Comparison of ENCODE assay signal across 9 cellular contexts in the genomic region with DNA sequence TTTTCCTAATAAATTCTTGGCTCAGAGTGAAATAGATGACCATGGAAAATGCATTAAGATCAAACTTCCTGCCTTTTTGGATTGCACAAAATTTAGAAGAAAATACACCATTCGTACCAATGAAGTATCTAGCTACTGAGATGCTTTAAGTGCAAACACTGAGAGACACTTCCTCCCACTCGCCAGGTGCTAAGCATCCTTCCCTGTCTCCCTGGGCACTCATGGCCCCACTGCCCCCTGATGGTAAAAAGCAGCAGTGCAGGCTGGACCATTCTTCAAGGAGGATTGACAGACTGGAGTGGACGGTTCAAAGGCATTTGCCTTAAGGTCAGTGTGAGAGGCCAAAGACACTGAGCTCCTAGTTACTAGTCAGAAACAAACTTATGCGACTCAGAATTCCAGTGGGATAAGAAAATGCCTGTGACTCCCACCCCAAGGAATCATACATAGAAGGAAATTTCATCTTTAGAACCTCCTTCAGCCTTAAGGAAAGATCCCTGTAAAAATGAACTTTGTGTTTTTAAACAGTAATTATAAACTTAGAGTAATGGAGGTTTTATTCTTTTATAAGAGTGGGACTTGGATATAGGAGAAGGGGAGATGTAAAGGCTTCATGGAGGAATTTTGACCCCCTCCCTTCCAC.
DNase-seq lines count a peak whose midpoint lies in the region; FAIRE-seq and TF ChIP-seq lines count a peak whose summit lies in the region.
"Had no signal": no experiment of that assay in that cellular context is flagged by ENCODE, and none has a peak within 500 bp of the region (broad histone marks: within the 10 kb centered on the region; RNA-seq: fewer than 3 reads in every experiment).

No MANE protein-coding gene starts in this region.

- H3K27ac Mint-ChIP-seq in MCF 10A (ENCODE audit: low read depth, unreplicated experiment), result no peak overlapping the region

- no peaks in the 10 kb centered on the region for H3K4me1 Mint-ChIP-seq in MCF 10A (ENCODE audit: insufficient read depth, unreplicated experiment)

- DNase-seq in NCI-H1417 (lab: John Stamatoyannopoulos, UW), result peak; percentile 39 to 88 (median 72)
- DNase-seq in NCI-H1417 treated with DMSO at 0.1 percent for 48 hours (lab: John Stamatoyannopoulos, UW), result no peak
- peak; percentile 70 for DNase-seq in HEK293T (ENCODE audit: extremely low spot score)
- DNase-seq in NCI-H1105 (lab: John Stamatoyannopoulos, UW), result peak; percentile 1
- DNase-seq in MCF 10A (ENCODE audit: unreplicated experiment), result peak; percentile 75
- peak; percentile 49 for DNase-seq in keratinocyte (ENCODE audit: low read depth, low spot score)
- peak; percentile 77 to 79 for DNase-seq in stimulated activated CD4-positive, alpha-beta T cell treated with anti-CD3 and anti-CD28 coated beads, Interleukin-2, amount 100 ng/mL, for 24 hours

- no peaks in the 10 kb centered on the region for H3K36me3 ChIP-seq in keratinocyte (ENCODE audit: control insufficient read depth in 2 of 2, extremely low read depth in 1 of 2, insufficient read depth in 2 of 2, low read length in 2 of 2)
- H3K36me3 ChIP-seq: BLaER1 treated with 17β-estradiol and CSF1 and Interleukin-3, amounts not matched to agents 10 nM and 100 nM had no signal

- no peaks in the 10 kb centered on the region for H3K9me1 ChIP-seq in keratinocyte (ENCODE audit: control insufficient read depth, extremely low read depth, insufficient read depth, low read length)

- POLR2A ChIA-PET in HEK293T (lab: Yijun Ruan, JAX), result no interaction called here
- POLR2A ChIA-PET in MCF 10A (lab: Yijun Ruan, JAX), result no interaction called here

- no peak overlapping the region for H3K9ac ChIP-seq in keratinocyte (ENCODE audit: control insufficient read depth, extremely low read depth, insufficient read depth, low read length)
- H3K9ac ChIP-seq: BLaER1 treated with 17β-estradiol and CSF1 and Interleukin-3, amounts not matched to agents 10 nM and 100 nM had no signal

- dilution Hi-C loops in keratinocyte (cut with MboI; ENCODE audit: extremely low pct_ligation_motif_present, low sequenced_read_pairs), result no loop called here

- H3K27me3 ChIP-seq in keratinocyte (ENCODE audit: control insufficient read depth, extremely low read depth, insufficient read depth, low read length), result peaks cover 4% of the 10 kb centered on the region
- H3K27me3 ChIP-seq: BLaER1 treated with 17β-estradiol and CSF1 and Interleukin-3, amounts not matched to agents 10 nM and 100 nM had no signal

- no TSS peak for BruUV-seq in MCF 10A (replicated peaks; lab: Mats Ljungman, UMichigan)

- no peaks in the 10 kb centered on the region for H3K36me3 Mint-ChIP-seq in MCF 10A (ENCODE audit: insufficient read depth, unreplicated experiment)

- intact Hi-C loops in MCF 10A (cut with micrococcal nuclease), result loop anchor here (5.0 kb wide), 2 partner anchors 546 to 721 kb away; no protein-coding TSS in a partner anchor

- H3K4me3 Mint-ChIP-seq in MCF 10A (ENCODE audit: unreplicated experiment), result no peak overlapping the region

- TF ChIP-seq CTCF in VCaP (conservative IDR thresholded peaks at IDR 0.05) (peak; percentile 99), MCF 10A (IDR thresholded peaks at IDR 0.05; ENCODE audit: unreplicated experiment) (peak; percentile 80), keratinocyte (optimal IDR thresholded peaks at IDR 0.05 in 1 of 3, IDR thresholded peaks at IDR 0.05 in 1 of 3, conservative IDR thresholded peaks at IDR 0.05 in 1 of 3; ENCODE audit: extremely low read depth in 1 of 3, insufficient read depth in 2 of 3, low read length in 3 of 3) (peak; percentile 93 to 99 (median 99))

- no peaks in the 10 kb centered on the region for H3K4me1 ChIP-seq in keratinocyte (ENCODE audit: control insufficient read depth, extremely low read depth, insufficient read depth, low read length)
- H3K4me1 ChIP-seq: BLaER1 treated with 17β-estradiol and CSF1 and Interleukin-3, amounts not matched to agents 10 nM and 100 nM had no signal

- H3K4me3 ChIP-seq in keratinocyte (ENCODE audit: control insufficient read depth in 2 of 3, extremely low read depth in 1 of 3, insufficient read depth in 2 of 3, low read depth in 1 of 3, low read length in 3 of 3), result no peak overlapping the region
- H3K4me3 ChIP-seq: BLaER1 treated with 17β-estradiol and CSF1 and Interleukin-3, amounts not matched to agents 10 nM and 100 nM had no signal

- H3K9me3 Mint-ChIP-seq in MCF 10A (ENCODE audit: unreplicated experiment), result no peaks in the 10 kb centered on the region

- peaks cover 30% of the 10 kb centered on the region for H3K27me3 Mint-ChIP-seq in MCF 10A (ENCODE audit: insufficient read depth, unreplicated experiment)

- H4K20me1 ChIP-seq in keratinocyte (ENCODE audit: control insufficient read depth, extremely low read depth, insufficient read depth, low read length), result no peaks in the 10 kb centered on the region
- H4K20me1 ChIP-seq: BLaER1 treated with 17β-estradiol and CSF1 and Interleukin-3, amounts not matched to agents 10 nM and 100 nM had no signal

- CTCF ChIA-PET in HEK293T (lab: Yijun Ruan, JAX), result interaction anchor here (0.6 to 0.7 kb wide), 2 partner anchors 35 to 260 kb away, joined by 3 to 4 read pairs; no protein-coding TSS in a partner anchor
- CTCF ChIA-PET in MCF 10A (lab: Yijun Ruan, JAX), result interaction anchor here (0.5 to 1.2 kb wide), 13 partner anchors 12 to 1198 kb away, joined by 3 to 7 read pairs (median 3); no protein-coding TSS in a partner anchor

- peak; percentile 71 for FAIRE-seq in keratinocyte (lab: Jason Lieb, UNC)

- H3K9me3 ChIP-seq in keratinocyte (ENCODE audit: control insufficient read depth, low read depth, low read length), result no peaks in the 10 kb centered on the region
- H3K9me3 ChIP-seq: BLaER1 treated with 17β-estradiol and CSF1 and Interleukin-3, amounts not matched to agents 10 nM and 100 nM had no signal

- no peaks in the 10 kb centered on the region for H3K79me2 ChIP-seq in keratinocyte (ENCODE audit: control insufficient read depth, insufficient read depth, low read length)

- H3K27ac ChIP-seq in VCaP (no peak overlapping the region), keratinocyte (ENCODE audit: control insufficient read depth, insufficient read depth, low read length) (no peak overlapping the region)
- H3K27ac ChIP-seq: BLaER1 treated with 17β-estradiol and CSF1 and Interleukin-3, amounts not matched to agents 10 nM and 100 nM had no signal

- no peak overlapping the region for H3K4me2 ChIP-seq in keratinocyte (ENCODE audit: control insufficient read depth, extremely low read depth, insufficient read depth, low read depth, low read length)
- H3K4me2 ChIP-seq: BLaER1 treated with 17β-estradiol and CSF1 and Interleukin-3, amounts not matched to agents 10 nM and 100 nM had no signal

- no peak overlapping the region for H2AFZ ChIP-seq in keratinocyte (ENCODE audit: control insufficient read depth, low read length)

TF ChIP-seq in HEK293T, 16 proteins besides CTCF, POLR2A, EP300 and RAD21:
- TF ChIP-seq ZNF384 (IDR thresholded peaks at IDR 0.05), result no peak
- no peak for TF ChIP-seq ARNT (IDR thresholded peaks at IDR 0.05)
- TF ChIP-seq FOXM1 (IDR thresholded peaks at IDR 0.05; ENCODE audit: borderline replicate concordance), result no peak
- no peak for TF ChIP-seq BHLHE40 (IDR thresholded peaks at IDR 0.05; ENCODE audit: borderline replicate concordance)
- TF ChIP-seq CTBP1 (IDR thresholded peaks at IDR 0.05; ENCODE audit: borderline replicate concordance), result peak; percentile 51; the same call in 1 of the 2 replicates
- TF ChIP-seq, protein P1, sequence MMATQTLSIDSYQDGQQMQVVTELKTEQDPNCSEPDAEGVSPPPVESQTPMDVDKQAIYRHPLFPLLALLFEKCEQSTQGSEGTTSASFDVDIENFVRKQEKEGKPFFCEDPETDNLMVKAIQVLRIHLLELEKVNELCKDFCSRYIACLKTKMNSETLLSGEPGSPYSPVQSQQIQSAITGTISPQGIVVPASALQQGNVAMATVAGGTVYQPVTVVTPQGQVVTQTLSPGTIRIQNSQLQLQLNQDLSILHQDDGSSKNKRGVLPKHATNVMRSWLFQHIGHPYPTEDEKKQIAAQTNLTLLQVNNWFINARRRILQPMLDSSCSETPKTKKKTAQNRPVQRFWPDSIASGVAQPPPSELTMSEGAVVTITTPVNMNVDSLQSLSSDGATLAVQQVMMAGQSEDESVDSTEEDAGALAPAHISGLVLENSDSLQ (IDR thresholded peaks at IDR 0.05), result peak; percentile 79
- no peak for TF ChIP-seq TARDBP (IDR thresholded peaks at IDR 0.05)
- no peak for TF ChIP-seq FOXK2 (IDR thresholded peaks at IDR 0.05)
- no peak for TF ChIP-seq LEF1 (IDR thresholded peaks at IDR 0.05; ENCODE audit: borderline replicate concordance)
